8 cellular contexts compared by ENCODE assay signal in the genomic region with DNA sequence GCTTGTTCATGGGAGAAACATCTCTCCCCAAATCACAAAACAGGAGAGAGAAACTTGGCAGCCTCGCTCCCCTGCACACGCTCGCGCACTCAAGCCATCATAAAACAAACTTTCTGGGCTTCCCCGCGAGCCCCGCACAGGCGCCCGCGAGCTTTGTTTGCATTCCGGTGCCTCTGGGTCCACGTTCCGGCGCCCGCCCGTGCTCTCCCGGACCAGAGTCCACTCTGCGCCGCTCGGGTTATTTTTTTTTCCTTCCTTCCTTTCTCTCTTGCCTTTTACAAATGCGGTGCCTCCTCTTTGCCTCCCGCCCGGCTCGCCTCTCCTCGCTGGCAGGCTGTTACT. TPM values are rescaled to one million over a fixed set of nuclear protein-coding genes. Genes with fewer than 3 reads are reported as not detected.
DNase-seq lines count a peak whose midpoint lies in the region; ATAC-seq and TF ChIP-seq lines count a peak whose summit lies in the region.

No MANE protein-coding gene starts in this region.

- H3K79me2 ChIP-seq in ACC112 (ENCODE audit: control insufficient read depth, insufficient read depth, low read length, unreplicated experiment) = peaks cover 45% of the 10 kb centered on the region

- H3K27me3 ChIP-seq in ACC112 (ENCODE audit: insufficient read depth, low read length) = no peaks in the 10 kb centered on the region
- no peaks in the 10 kb centered on the region for H3K27me3 ChIP-seq in HUES48 (ENCODE audit: control insufficient read depth, insufficient read depth, low read length)
- H3K27me3 ChIP-seq in mucosa of rectum (ENCODE audit: control insufficient read depth in 2 of 2, insufficient read depth in 2 of 2, low read length in 2 of 2) = no peaks in the 10 kb centered on the region

- peak overlapping the region; percentile 87 for H2AFZ ChIP-seq in ACC112 (ENCODE audit: low read length, unreplicated experiment)

- no peaks in the 10 kb centered on the region for H3K36me3 ChIP-seq in ACC112 (ENCODE audit: insufficient read depth, low read length)
- H3K36me3 ChIP-seq in HUES48 (ENCODE audit: control insufficient read depth, insufficient read depth, low read length) = no peaks in the 10 kb centered on the region
- H3K36me3 ChIP-seq in mucosa of rectum (ENCODE audit: control insufficient read depth in 2 of 2, insufficient read depth in 2 of 2, low read length in 2 of 2) = no peaks in the 10 kb centered on the region

- no peak for TF ChIP-seq CTCF in choroid plexus epithelial cell (conservative IDR thresholded peaks at IDR 0.05; ENCODE audit: low read depth, low read length)

- H3K9ac ChIP-seq in HUES48 (ENCODE audit: low read depth, low read length) (peak overlapping the region; percentile 81), mucosa of rectum (ENCODE audit: low read depth in 1 of 2, low read length in 2 of 2) (peak overlapping the region; percentile 80 to 91)

- peak overlapping the region; percentile 59 for H3K27ac ChIP-seq in ACC112 (ENCODE audit: low read depth, low read length)
- peak overlapping the region; percentile 88 for H3K27ac ChIP-seq in HUES48 (ENCODE audit: low read depth, low read length)
- H3K27ac ChIP-seq in mucosa of rectum (ENCODE audit: low read depth in 2 of 2, low read length in 2 of 2) = peak overlapping the region; percentile 91 to 94

- H3K9me3 ChIP-seq in HUES48 (ENCODE audit: control insufficient read depth, insufficient read depth, low read length) (no peaks in the 10 kb centered on the region), mucosa of rectum (ENCODE audit: control insufficient read depth in 2 of 2, low read length in 2 of 2) (no peaks in the 10 kb centered on the region)

- H3K4me3 ChIP-seq in ACC112 (ENCODE audit: low read depth, low read length) (peak overlapping the region; percentile 98), HUES48 (ENCODE audit: low read depth, low read length) (peak overlapping the region; percentile 88), choroid plexus epithelial cell (ENCODE audit: low read depth, low read length) (peak overlapping the region; percentile 89), mucosa of rectum (ENCODE audit: low read length in 2 of 2) (peak overlapping the region; percentile 86 to 94)

- no peak for DNase-seq in choroid plexus epithelial cell (ENCODE audit: low read depth)
- DNase-seq in C1 segment of cervical spinal cord (lab: John Stamatoyannopoulos, UW) = no peak
- no peak for DNase-seq in mucosa of gallbladder (ENCODE audit: low spot score)
- no peak for DNase-seq in H4 (ENCODE audit: low spot score)

- peak; percentile 15 for ATAC-seq in GM19452 (IDR thresholded peaks at IDR 0.05; ENCODE audit: unreplicated experiment)

- peaks cover 47% of the 10 kb centered on the region for H3K4me1 ChIP-seq in ACC112 (ENCODE audit: control insufficient read depth, insufficient read depth, low read length, unreplicated experiment)
- peaks cover 32% of the 10 kb centered on the region for H3K4me1 ChIP-seq in HUES48 (ENCODE audit: control insufficient read depth, insufficient read depth, low read length)
- H3K4me1 ChIP-seq in mucosa of rectum (ENCODE audit: control insufficient read depth in 2 of 2, insufficient read depth in 2 of 2, low read length in 2 of 2) = peaks cover 2 to 13% of the 10 kb centered on the region in 2 donors

RNA-seq across cellular contexts. Expression of a gene that starts 0.4 kb away (rescaled TPM):
- total RNA-seq in mucosa of gallbladder = 87.4 TPM
- 0.93 and 1.4 TPM in 2 replicates for total RNA-seq in H4 (2014; rRNA removed; shearing (Covaris generic))

Comparison
In these comparisons a context has a peak if more than half of its experiments do, and no peak if none do; other contexts are left out.
1. RNA of a gene that starts 0.4 kb away (total RNA-seq): 87.4 TPM in mucosa of gallbladder (single experiment); 0.93 to 1.4 TPM in H4; every median in the first group is over 10 times any median in the second.
2. Peak in every context shown above with its lines, with median percentiles within 50 percentile points of each other: H3K27ac ChIP-seq and H3K4me3 ChIP-seq.